Comparison of ENCODE assay signal across 26 cellular contexts in genomic region chr2:145273840-145274239, GRCh38.
DNase-seq lines count a peak whose midpoint lies in the region; ATAC-seq and TF ChIP-seq lines count a peak whose summit lies in the region.
"Had no signal": no experiment of that assay in that cellular context is flagged by ENCODE, and none has a peak within 500 bp of the region (broad histone marks: within the 10 kb centered on the region; RNA-seq: fewer than 3 reads in every experiment).

No MANE protein-coding gene starts in this region.

- TF ChIP-seq CTCF in RWPE2 (IDR thresholded peaks at IDR 0.05; ENCODE audit: poor library complexity, severe bottlenecking) (no peak), kidney epithelial cell (IDR thresholded peaks at IDR 0.05; ENCODE audit: insufficient read depth, low read length, poor library complexity, severe bottlenecking) (no peak)

- H3K27me3 ChIP-seq in RWPE2 (ENCODE audit: insufficient read depth, poor library complexity, severe bottlenecking) = no peaks in the 10 kb centered on the region
- no peaks in the 10 kb centered on the region for H3K27me3 ChIP-seq in kidney epithelial cell (ENCODE audit: control insufficient read depth, insufficient read depth, low read length)
- H3K27me3 ChIP-seq: ascending aorta, tibial nerve had no signal

- H3K9me3 ChIP-seq in RWPE2 (ENCODE audit: severe bottlenecking) (peaks cover 4% of the 10 kb centered on the region), T-helper 17 cell (ENCODE audit: control insufficient read depth, low read length, poor library complexity, severe bottlenecking) (no peaks in the 10 kb centered on the region)
- H3K9me3 ChIP-seq: neutrophil had no signal

- no peaks in the 10 kb centered on the region for H3K4me1 Mint-ChIP-seq in T-helper 17 cell
- H3K4me1 Mint-ChIP-seq: activated naive CD4-positive, alpha-beta T cell treated with anti-CD3 and anti-CD28 coated beads, Interleukin-2, amount 50 U/mL, for 24 hours; activated T-helper 17 cell treated with anti-CD3 and anti-CD28 coated beads, Interleukin-2, amount 50 U/mL, for 72 hours; WTC11 had no signal

- H3K36me3 Mint-ChIP-seq in T-helper 17 cell (ENCODE audit: low read depth) = no peaks in the 10 kb centered on the region
- H3K36me3 Mint-ChIP-seq: activated naive CD4-positive, alpha-beta T cell treated with anti-CD3 and anti-CD28 coated beads, Interleukin-2, amount 50 U/mL, for 24 hours; WTC11 had no signal

- no peak overlapping the region for H3K27ac ChIP-seq in RWPE2 (ENCODE audit: poor library complexity, severe bottlenecking)
- H3K27ac ChIP-seq: ascending aorta, neutrophil, tibial nerve had no signal

- H3K4me1 ChIP-seq in RWPE2 (ENCODE audit: insufficient read depth, poor library complexity, severe bottlenecking) = no peaks in the 10 kb centered on the region
- H3K4me1 ChIP-seq: ascending aorta, tibial nerve had no signal

- DNase-seq in ELR (ENCODE audit: low read depth) = peak; percentile 12
- peak; percentile 2 for DNase-seq in HPDE6-E6E7 (ENCODE audit: extremely low spot score)
- no peak for DNase-seq in RWPE2 (ENCODE audit: low spot score)
- peak; percentile 19 for DNase-seq in kidney epithelial cell (ENCODE audit: low read depth)
- DNase-seq in amniotic stem cell (lab: John Stamatoyannopoulos, UW) = no peak
- DNase-seq in T-helper 17 cell = no peak
- DNase-seq: activated CD4-positive, alpha-beta T cell treated with anti-CD3 and anti-CD28 coated beads, Interleukin-2, amount 50 U/mL, for 4 hours; activated CD8-positive, alpha-beta memory T cell treated with anti-CD3 and anti-CD28 coated beads, Interleukin-2, amount 50 U/mL, for 48 hours; CD4-positive, alpha-beta T cell; central memory CD4-positive, alpha-beta T cell; dermis blood vessel endothelial cell; DMS 273 treated with DMSO at 0.1 percent for 48 hours; GF-D8; GOT3; head of caudate nucleus; NCI-H1436; NCI-H526 treated with DMSO at 0.1 percent for 48 hours; stimulated activated CD4-positive, alpha-beta T cell treated with anti-CD3 and anti-CD28 coated beads, Interleukin-15, amount 100 ng/mL, for 24 hours had no signal

- no peak overlapping the region for H3K27ac Mint-ChIP-seq in T-helper 17 cell
- H3K27ac Mint-ChIP-seq: activated naive CD4-positive, alpha-beta T cell treated with anti-CD3 and anti-CD28 coated beads, Interleukin-2, amount 50 U/mL, for 24 hours; activated T-helper 17 cell treated with anti-CD3 and anti-CD28 coated beads, Interleukin-2, amount 50 U/mL, for 72 hours; CD4-positive, alpha-beta T cell; progenitor cell of endocrine pancreas; WTC11 had no signal

- no peak overlapping the region for H3K4me3 ChIP-seq in RWPE2 (ENCODE audit: severe bottlenecking)
- H3K4me3 ChIP-seq in kidney epithelial cell (ENCODE audit: low read depth, low read length) = no peak overlapping the region
- H3K4me3 ChIP-seq: ascending aorta, tibial nerve had no signal

- no peak overlapping the region for H3K4me3 Mint-ChIP-seq in T-helper 17 cell
- H3K4me3 Mint-ChIP-seq: activated naive CD4-positive, alpha-beta T cell treated with anti-CD3 and anti-CD28 coated beads, Interleukin-2, amount 50 U/mL, for 24 hours; activated T-helper 17 cell treated with anti-CD3 and anti-CD28 coated beads, Interleukin-2, amount 50 U/mL, for 72 hours; CD4-positive, alpha-beta T cell; WTC11 had no signal

- no peaks in the 10 kb centered on the region for H3K27me3 Mint-ChIP-seq in T-helper 17 cell
- H3K27me3 Mint-ChIP-seq: activated naive CD4-positive, alpha-beta T cell treated with anti-CD3 and anti-CD28 coated beads, Interleukin-2, amount 50 U/mL, for 24 hours; activated T-helper 17 cell treated with anti-CD3 and anti-CD28 coated beads, Interleukin-2, amount 50 U/mL, for 72 hours; progenitor cell of endocrine pancreas had no signal

- ATAC-seq in RWPE2 (ENCODE audit: low read depth) (peak; percentile 42; the same call in 1 of the 3 replicates), GM18502 (IDR thresholded peaks at IDR 0.05; ENCODE audit: poor library complexity, unreplicated experiment) (no peak), T-helper 17 cell (no peak)
- ATAC-seq: activated T-helper 17 cell treated with anti-CD3 and anti-CD28 coated beads, Interleukin-2, amount 50 U/mL, for 72 hours; WTC11 had no signal

- H3K36me3 ChIP-seq in RWPE2 (ENCODE audit: low read depth) = no peaks in the 10 kb centered on the region
- H3K36me3 ChIP-seq in kidney epithelial cell (ENCODE audit: control insufficient read depth, insufficient read depth, low read length) = no peaks in the 10 kb centered on the region
- H3K36me3 ChIP-seq: ascending aorta, neutrophil, tibial nerve had no signal

Comparison
In these comparisons a context has a peak if more than half of its experiments do, and no peak if none do; other contexts are left out.
1. DNase-seq: peak in ELR (single experiment), HPDE6-E6E7 (single experiment) and kidney epithelial cell (single experiment); none in RWPE2 (single experiment), amniotic stem cell (single experiment) and T-helper 17 cell (0 of 3).